ENCODE assay signal across 1 cellular context in the genomic region with DNA sequence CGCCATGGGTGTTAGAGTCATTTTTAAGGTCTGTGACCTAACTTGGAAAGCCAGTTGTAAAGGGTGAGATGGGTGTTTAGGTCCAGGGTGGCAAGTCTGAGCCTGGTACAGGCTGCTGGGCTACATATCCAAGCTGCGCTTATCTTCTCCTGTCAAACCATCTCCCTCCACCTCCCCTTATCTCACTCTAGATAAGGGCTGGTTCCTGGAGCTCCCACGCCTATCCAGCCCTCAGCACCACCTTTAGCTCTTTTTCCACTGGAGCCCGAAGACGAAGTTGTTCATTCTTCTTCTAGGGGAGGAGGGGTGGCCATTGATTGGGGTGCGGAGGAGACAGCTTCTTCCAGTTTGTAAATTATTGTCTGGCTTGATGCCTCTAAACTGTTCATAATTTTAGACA.
TF ChIP-seq lines count a peak whose summit lies in the region.

No MANE protein-coding gene starts in this region.

TF ChIP-seq in H1, 55 proteins besides CTCF, POLR2A, EP300 and RAD21 (continued from another document):
- TF ChIP-seq SP2 (IDR thresholded peaks at IDR 0.05; ENCODE audit: low read length), result no peak
- TF ChIP-seq GTF2F1 (IDR thresholded peaks at IDR 0.05; ENCODE audit: borderline replicate concordance, low read depth, low read length), result no peak
- TF ChIP-seq CHD2 (IDR thresholded peaks at IDR 0.05; ENCODE audit: low read length), result no peak
- no peak for TF ChIP-seq EGR1 (IDR thresholded peaks at IDR 0.05; ENCODE audit: borderline replicate concordance, low read depth, low read length)
- TF ChIP-seq BCL11A (IDR thresholded peaks at IDR 0.05; ENCODE audit: low read depth in 2 of 2, low read length in 2 of 2), result no peak
- no peak for TF ChIP-seq RXRA (IDR thresholded peaks at IDR 0.05; ENCODE audit: insufficient read depth, low read depth, low read length)
